ENCODE assay signal across 29 cellular contexts in the genomic region with DNA sequence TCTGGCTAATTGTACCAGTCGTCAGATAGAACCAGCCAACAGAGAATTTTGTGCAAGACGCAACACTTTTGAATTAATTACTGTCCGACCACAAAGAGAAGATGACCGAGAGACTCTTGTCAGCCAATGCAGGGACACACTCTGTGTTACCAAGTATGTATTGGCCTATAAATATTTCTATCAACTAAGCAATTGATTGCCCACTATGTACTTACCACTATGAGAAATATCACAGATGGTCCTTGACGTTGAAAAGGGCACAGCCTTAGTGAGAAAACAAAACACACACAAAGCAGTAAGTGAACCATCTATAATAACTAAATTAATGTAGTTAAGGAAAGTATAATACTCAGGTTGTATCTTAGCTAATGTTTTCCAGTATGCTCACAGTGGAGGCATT.
"Had no signal": no experiment of that assay in that cellular context is flagged by ENCODE, and none has a peak within 500 bp of the region (broad histone marks: within the 10 kb centered on the region; RNA-seq: fewer than 3 reads in every experiment).

No MANE protein-coding gene starts in this region.

- H3K4me1 ChIP-seq: left lung, lower lobe of right lung, neural progenitor cell, right atrium auricular region, right lobe of liver, tibial nerve, uterus had no signal

- H3K4me1 Mint-ChIP-seq: immature natural killer cell; mesothelial cell of epicardium; naive B cell; natural killer cell; nephron progenitor cell; neural progenitor cell; stimulated activated memory B cell treated with anti-CD40 and anti-IgM and Interleukin-4, amounts not matched to agents 10 μg/mL and 1 μg/mL and 100 μg/mL, for 72 hours; stimulated activated naive CD8-positive, alpha-beta T cell treated with anti-CD3 and anti-CD28 coated beads, Interleukin-15, amount 100 ng/mL, for 72 hours had no signal

- H2AFZ ChIP-seq: neural progenitor cell had no signal

- H3K36me3 ChIP-seq: lower lobe of right lung, right atrium auricular region, right lobe of liver, tibial nerve, uterus had no signal

- H3K4me3 Mint-ChIP-seq: immature natural killer cell; mesothelial cell of epicardium; naive B cell; natural killer cell; nephron progenitor cell; neural progenitor cell; stimulated activated memory B cell treated with anti-CD40 and anti-IgM and Interleukin-4, amounts not matched to agents 10 μg/mL and 1 μg/mL and 100 μg/mL, for 72 hours; stimulated activated naive CD8-positive, alpha-beta T cell treated with anti-CD3 and anti-CD28 coated beads, Interleukin-15, amount 100 ng/mL, for 72 hours; type B pancreatic cell had no signal

- H3K27me3 Mint-ChIP-seq: naive B cell; progenitor cell of endocrine pancreas; stimulated activated memory B cell treated with anti-CD40 and anti-IgM and Interleukin-4, amounts not matched to agents 10 μg/mL and 1 μg/mL and 100 μg/mL, for 72 hours; stimulated activated naive CD8-positive, alpha-beta T cell treated with anti-CD3 and anti-CD28 coated beads, Interleukin-15, amount 100 ng/mL, for 72 hours; type B pancreatic cell had no signal

- DNase-seq: immature natural killer cell; kidney; left colon; left lung; lower lobe of right lung; mesendoderm; naive B cell; natural killer cell; nephron progenitor cell; occipital lobe; right lobe of liver; stimulated activated CD4-positive, alpha-beta T cell treated with anti-CD3 and anti-CD28 coated beads, Interleukin-1b, Interleukin-23, amount 100 ng/mL, for 48 hours; stimulated activated CD4-positive, alpha-beta T cell treated with anti-CD3 and anti-CD28 coated beads, Interleukin-2, amount 100 ng/mL, for 48 hours; stimulated activated CD4-positive, alpha-beta T cell treated with anti-CD3 and anti-CD28 coated beads, Interleukin-4, amount 100 ng/mL, for 4 hours; stimulated activated CD8-positive, alpha-beta memory T cell treated with anti-CD3 and anti-CD28 coated beads, Interleukin-4, amount 100 ng/mL, for 48 hours; stimulated activated naive CD4-positive, alpha-beta T cell treated with Interleukin-2 at 50 U/mL for 16 hours; stimulated activated naive CD8-positive, alpha-beta T cell treated with anti-CD3 and anti-CD28 coated beads, Interleukin-15, amount 100 ng/mL, for 72 hours; substantia nigra; uterus had no signal

- H3K4me3 ChIP-seq: left lung, lower lobe of right lung, neural progenitor cell, right atrium auricular region, right lobe of liver, smooth muscle cell, tibial nerve, uterus had no signal

- H3K27me3 ChIP-seq: left lung, neural progenitor cell, neutrophil, right atrium auricular region, right lobe of liver, tibial nerve, uterus had no signal

- ATAC-seq: lower lobe of right lung; natural killer cell; right lobe of liver; stimulated activated memory B cell treated with anti-CD40 and anti-IgM and Interleukin-4, amounts not matched to agents 10 μg/mL and 1 μg/mL and 100 μg/mL, for 72 hours; stimulated activated naive CD8-positive, alpha-beta T cell treated with anti-CD3 and anti-CD28 coated beads, Interleukin-15, amount 100 ng/mL, for 72 hours had no signal

- H3K4me2 ChIP-seq: neural progenitor cell had no signal

- H3K27ac ChIP-seq: left lung, lower lobe of right lung, neural progenitor cell, neutrophil, right atrium auricular region, right lobe of liver, tibial nerve, uterus had no signal

- H3K9ac ChIP-seq: neural progenitor cell had no signal

- H3K9me3 Mint-ChIP-seq: immature natural killer cell; naive B cell; natural killer cell; stimulated activated memory B cell treated with anti-CD40 and anti-IgM and Interleukin-4, amounts not matched to agents 10 μg/mL and 1 μg/mL and 100 μg/mL, for 72 hours; stimulated activated naive CD8-positive, alpha-beta T cell treated with anti-CD3 and anti-CD28 coated beads, Interleukin-15, amount 100 ng/mL, for 72 hours had no signal

- H3K36me3 Mint-ChIP-seq: naive B cell; natural killer cell; stimulated activated memory B cell treated with anti-CD40 and anti-IgM and Interleukin-4, amounts not matched to agents 10 μg/mL and 1 μg/mL and 100 μg/mL, for 72 hours had no signal

- FAIRE-seq: islet of Langerhans, kidney had no signal

- H3K27ac Mint-ChIP-seq: immature natural killer cell; mesothelial cell of epicardium; naive B cell; natural killer cell; nephron progenitor cell; neural progenitor cell; progenitor cell of endocrine pancreas; stimulated activated memory B cell treated with anti-CD40 and anti-IgM and Interleukin-4, amounts not matched to agents 10 μg/mL and 1 μg/mL and 100 μg/mL, for 72 hours; stimulated activated naive CD8-positive, alpha-beta T cell treated with anti-CD3 and anti-CD28 coated beads, Interleukin-15, amount 100 ng/mL, for 72 hours; type B pancreatic cell had no signal

- H3K9me3 ChIP-seq: left lung, lower lobe of right lung, neutrophil, right atrium auricular region, right lobe of liver, tibial nerve, uterus had no signal
